ENCODE assay signal across 9 cellular contexts in the genomic region with DNA sequence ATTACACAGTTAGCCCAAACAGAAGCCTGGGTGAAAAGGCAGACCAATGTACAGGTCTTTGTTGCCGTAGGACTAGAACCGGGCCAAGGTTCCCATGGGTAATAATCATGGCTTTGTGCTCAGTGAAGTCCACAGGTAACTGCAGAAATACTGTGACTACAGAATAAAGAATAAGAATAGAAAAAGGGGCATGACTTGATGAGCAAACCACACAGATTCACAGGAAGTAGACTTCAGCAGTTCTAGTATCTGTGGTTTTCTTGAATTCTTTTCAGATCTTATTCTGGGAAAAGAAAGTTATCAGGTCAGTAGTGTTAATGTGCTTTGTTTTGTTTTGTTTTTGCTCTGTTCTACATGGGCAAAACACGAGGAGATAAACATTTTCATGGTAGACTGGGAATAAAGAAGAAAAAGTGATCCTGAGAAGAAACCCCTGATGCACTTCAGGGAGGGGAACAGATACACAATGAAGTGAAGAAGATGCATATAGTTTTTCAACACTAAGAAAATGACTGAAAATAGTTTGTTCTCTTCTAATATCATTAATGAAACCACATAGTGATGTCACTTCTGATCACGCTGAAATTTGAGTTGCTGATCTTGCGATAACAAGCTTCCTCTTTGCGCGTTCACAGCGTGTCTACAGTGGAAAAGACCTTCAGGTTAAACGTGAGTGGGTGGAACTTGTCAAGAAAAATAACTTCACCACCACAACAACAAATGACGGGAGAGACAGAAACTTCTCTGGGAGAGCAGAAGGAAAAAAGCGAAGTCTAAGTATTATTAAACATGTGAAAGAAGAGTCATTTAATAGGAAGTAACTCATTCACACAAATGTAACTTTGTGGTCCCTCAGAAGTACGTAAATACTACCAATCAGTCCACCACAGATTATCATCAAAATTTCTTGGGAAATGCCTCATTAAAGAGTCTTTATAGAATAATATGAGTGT.
DNase-seq lines count a peak whose midpoint lies in the region; ATAC-seq and TF ChIP-seq lines count a peak whose summit lies in the region.
"Had no signal": no experiment of that assay in that cellular context is flagged by ENCODE, and none has a peak within 500 bp of the region (broad histone marks: within the 10 kb centered on the region; RNA-seq: fewer than 3 reads in every experiment).

No MANE protein-coding gene starts in this region.

- H3K27ac ChIP-seq in sigmoid colon (no peak overlapping the region), brain microvascular endothelial cell (no peak overlapping the region), dorsolateral prefrontal cortex (no peak overlapping the region)

- no peak for TF ChIP-seq CTCF in sigmoid colon (IDR thresholded peaks at IDR 0.05)
- no peak for TF ChIP-seq CTCF in brain microvascular endothelial cell (IDR thresholded peaks at IDR 0.05; ENCODE audit: low read depth, low read length, missing control alignments)
- TF ChIP-seq CTCF in dorsolateral prefrontal cortex (IDR thresholded peaks at IDR 0.05 in 54 of 56, conservative IDR thresholded peaks at IDR 0.05 in 2 of 56; ENCODE audit: low read depth in 1 of 56, partially characterized antibody in 56 of 56): no peak

- no peak for TF ChIP-seq POLR2A in sigmoid colon (IDR thresholded peaks at IDR 0.05)

- DNase-seq in OCI-M1 (lab: John Stamatoyannopoulos, UW) (peak; percentile 51), sigmoid colon (no peak), brain microvascular endothelial cell (no peak), dorsolateral prefrontal cortex (no peak)
- DNase-seq in activated naive CD8-positive, alpha-beta T cell treated with anti-CD3 and anti-CD28 coated beads, Interleukin-2, amount 50 U/mL, for 16 hours (ENCODE audit: low read depth, low spot score): peak; percentile 21
- peak; percentile 64 for DNase-seq in stimulated activated CD8-positive, alpha-beta memory T cell treated with anti-CD3 and anti-CD28 coated beads, Interleukin-4, amount 100 ng/mL, for 48 hours

- H3K36me3 ChIP-seq in sigmoid colon: no peaks in the 10 kb centered on the region
- no peaks in the 10 kb centered on the region for H3K36me3 ChIP-seq in brain microvascular endothelial cell (replicated peaks)
- H3K36me3 ChIP-seq: thoracic aorta had no signal

- no peaks in the 10 kb centered on the region for H3K4me1 ChIP-seq in sigmoid colon

- TF ChIP-seq EP300 in sigmoid colon (IDR thresholded peaks at IDR 0.05): no peak

- H3K27me3 ChIP-seq in sigmoid colon: no peaks in the 10 kb centered on the region
- no peaks in the 10 kb centered on the region for H3K27me3 ChIP-seq in brain microvascular endothelial cell (replicated peaks)
- H3K27me3 ChIP-seq in dorsolateral prefrontal cortex: peaks cover 0 to 4% (median 0%) of the 10 kb centered on the region in 45 donors

- in situ Hi-C loops in brain microvascular endothelial cell (cut with HindIII; ENCODE audit: low pct_ligation_motif_present, low sequenced_read_pairs): no loop called here

- H3K9me3 ChIP-seq in sigmoid colon: no peaks in the 10 kb centered on the region
- H3K9me3 ChIP-seq: thoracic aorta had no signal

- H3K4me3 ChIP-seq in sigmoid colon (no peak overlapping the region), brain microvascular endothelial cell (ENCODE audit: low read depth, low read length) (no peak overlapping the region), dorsolateral prefrontal cortex (peak overlapping the region in 1 of 59 donors; percentile 4)
- H3K4me3 ChIP-seq: thoracic aorta had no signal

- intact Hi-C loops in sigmoid colon (cut with DNase I): no loop called here
- intact Hi-C loops in dorsolateral prefrontal cortex (cut with DNase I): no loop called here

- ATAC-seq in GM18498 (IDR thresholded peaks at IDR 0.05; ENCODE audit: unreplicated experiment) (peak; percentile 83), HG02610 (IDR thresholded peaks at IDR 0.05; ENCODE audit: unreplicated experiment) (peak; percentile 80)

- WGBS in sigmoid colon, 2 donors: 53 to 83% methylated on average over 12 of the region's 12 CpGs

Comparison
In these comparisons a context has a peak if more than half of its experiments do, and no peak if none do; other contexts are left out.
1. DNase-seq: peak in OCI-M1 (single experiment), activated naive CD8-positive, alpha-beta T cell treated with anti-CD3 and anti-CD28 coated beads, Interleukin-2, amount 50 U/mL, for 16 hours (single experiment) and stimulated activated CD8-positive, alpha-beta memory T cell treated with anti-CD3 and anti-CD28 coated beads, Interleukin-4, amount 100 ng/mL, for 48 hours (single experiment); none in sigmoid colon (single experiment), brain microvascular endothelial cell (single experiment) and dorsolateral prefrontal cortex (0 of 10).